In genomic region chr1:201573923-201574322, GRCh38 we compare ENCODE assay signal across 35 cellular contexts.
"Had no signal": no experiment of that assay in that cellular context is flagged by ENCODE, and none has a peak within 500 bp of the region (broad histone marks: within the 10 kb centered on the region; RNA-seq: fewer than 3 reads in every experiment).

No MANE protein-coding gene starts in this region.

- H3K27me3 Mint-ChIP-seq: activated B cell treated with CpG ODN at 0.5 μM for 24 hours had no signal

- ATAC-seq: activated CD8-positive, alpha-beta memory T cell treated with anti-CD3 and anti-CD28 coated beads, Interleukin-2, amount 10 ng/mL, durations not matched to agents 7 days and 5 days; activated T-cell treated with anti-CD3 and anti-CD28 coated beads, Interleukin-2, amount 50 U/mL, for 72 hours; Panc1; SK-N-SH treated with all-trans-retinoic acid at 6 μM for 48 hours; T-cell had no signal

- H3K4me1 ChIP-seq: ascending aorta had no signal

- H3K9me3 ChIP-seq: ascending aorta had no signal

- H3K27ac Mint-ChIP-seq: activated B cell treated with CpG ODN at 0.5 μM for 24 hours; activated CD4-positive, alpha-beta memory T cell treated with anti-CD3 and anti-CD28 coated beads, Interleukin-2, amount 10 ng/mL, durations not matched to agents 7 days and 5 days; activated CD8-positive, alpha-beta memory T cell treated with anti-CD3 and anti-CD28 coated beads, Interleukin-2, amount 10 ng/mL, durations not matched to agents 7 days and 5 days; activated naive CD4-positive, alpha-beta T cell treated with anti-CD3 and anti-CD28 coated beads, Interleukin-2, amount 50 U/mL, for 24 hours; activated naive CD8-positive, alpha-beta T cell treated with anti-CD3 and anti-CD28 coated beads, Interleukin-2, amount 10 ng/mL, durations not matched to agents 7 days and 5 days; activated T-cell treated with anti-CD3 and anti-CD28 coated beads, Interleukin-2, amount 50 U/mL, for 72 hours; activated T-helper 2 cell treated with anti-CD3 and anti-CD28 coated beads, Interferon-gamma antibody, Interleukin-2, Interleukin-4, amounts not matched to agents 10 μg/mL and 5 μg/mL and 100 μg/mL, durations not matched to agents 14 hours and 24 hours and 36 hours; T-cell had no signal

- H3K36me3 Mint-ChIP-seq: activated CD8-positive, alpha-beta memory T cell treated with anti-CD3 and anti-CD28 coated beads, Interleukin-2, amount 10 ng/mL, durations not matched to agents 7 days and 5 days; T-cell had no signal

- H3K9me3 Mint-ChIP-seq: activated CD4-positive, alpha-beta memory T cell treated with anti-CD3 and anti-CD28 coated beads, Interleukin-2, amount 10 ng/mL, durations not matched to agents 7 days and 5 days; activated naive CD8-positive, alpha-beta T cell treated with anti-CD3 and anti-CD28 coated beads, Interleukin-2, amount 10 ng/mL, durations not matched to agents 7 days and 5 days; activated T-helper 2 cell treated with anti-CD3 and anti-CD28 coated beads, Interferon-gamma antibody, Interleukin-2, Interleukin-4, amounts not matched to agents 10 μg/mL and 5 μg/mL and 100 μg/mL, durations not matched to agents 14 hours and 24 hours and 36 hours had no signal

- H3K4me3 ChIP-seq: ascending aorta, cardiac muscle cell had no signal

- DNase-seq: activated B cell treated with CpG ODN at 0.5 μM for 24 hours; activated CD4-positive, alpha-beta memory T cell treated with anti-CD3 and anti-CD28 coated beads, Interleukin-2, amount 10 ng/mL, durations not matched to agents 7 days and 5 days; activated CD4-positive, alpha-beta T cell treated with anti-CD3 and anti-CD28 coated beads for 4 hours; activated CD4-positive, alpha-beta T cell treated with anti-CD3 and anti-CD28 coated beads, Interleukin-2, amount 50 U/mL, for 1 hour; activated CD4-positive, CD25-positive, alpha-beta regulatory T cell treated with anti-CD3 and anti-CD28 coated beads, Interleukin-2, amount 50 U/mL, for 72 hours; activated CD8-positive, alpha-beta memory T cell treated with anti-CD3 and anti-CD28 coated beads for 24 hours; activated CD8-positive, alpha-beta memory T cell treated with anti-CD3 and anti-CD28 coated beads, Interleukin-2, amount 10 ng/mL, durations not matched to agents 7 days and 5 days; activated gamma-delta T cell; activated naive CD4-positive, alpha-beta T cell treated with Interleukin-2 at 50 U/mL for 16 hours; activated naive CD8-positive, alpha-beta T cell treated with anti-CD3 and anti-CD28 coated beads, Interleukin-2, amount 10 ng/mL, durations not matched to agents 7 days and 5 days; activated T-cell treated with anti-CD3 and anti-CD28 coated beads, Interleukin-2, amount 50 U/mL, for 1 hour; activated T-cell treated with anti-CD3 and anti-CD28 coated beads, Interleukin-2, amount 50 U/mL, for 72 hours; amygdala; Karpas-422; KBM-7; NCI-H1105; NCI-H1436; NCI-H1694; NCI-H1930; NCI-H2081 treated with DMSO at 0.1 percent for 48 hours; NCI-H226; NCI-H446 treated with DMSO at 0.1 percent for 48 hours; NCI-H524; NCI-H69; SIG-M5; T-cell; T-helper 2 cell; T-helper 9 cell had no signal

- H3K27me3 ChIP-seq: ascending aorta, cardiac muscle cell had no signal

- H3K4me1 Mint-ChIP-seq: activated B cell treated with CpG ODN at 0.5 μM for 24 hours; activated CD4-positive, alpha-beta memory T cell treated with anti-CD3 and anti-CD28 coated beads, Interleukin-2, amount 10 ng/mL, durations not matched to agents 7 days and 5 days had no signal

- H3K4me3 Mint-ChIP-seq: activated B cell treated with CpG ODN at 0.5 μM for 24 hours; activated CD4-positive, alpha-beta memory T cell treated with anti-CD3 and anti-CD28 coated beads, Interleukin-2, amount 10 ng/mL, durations not matched to agents 7 days and 5 days; activated CD8-positive, alpha-beta memory T cell treated with anti-CD3 and anti-CD28 coated beads, Interleukin-2, amount 10 ng/mL, durations not matched to agents 7 days and 5 days; activated naive CD4-positive, alpha-beta T cell treated with anti-CD3 and anti-CD28 coated beads, Interleukin-2, amount 50 U/mL, for 24 hours; activated naive CD8-positive, alpha-beta T cell treated with anti-CD3 and anti-CD28 coated beads, Interleukin-2, amount 10 ng/mL, durations not matched to agents 7 days and 5 days; activated T-cell treated with anti-CD3 and anti-CD28 coated beads, Interleukin-2, amount 50 U/mL, for 72 hours; T-cell had no signal

- H3K27ac ChIP-seq: ascending aorta, cardiac muscle cell, VCaP had no signal

- H3K36me3 ChIP-seq: ascending aorta, cardiac muscle cell had no signal
